Comparison of ENCODE assay signal across 18 cellular contexts in the genomic region with DNA sequence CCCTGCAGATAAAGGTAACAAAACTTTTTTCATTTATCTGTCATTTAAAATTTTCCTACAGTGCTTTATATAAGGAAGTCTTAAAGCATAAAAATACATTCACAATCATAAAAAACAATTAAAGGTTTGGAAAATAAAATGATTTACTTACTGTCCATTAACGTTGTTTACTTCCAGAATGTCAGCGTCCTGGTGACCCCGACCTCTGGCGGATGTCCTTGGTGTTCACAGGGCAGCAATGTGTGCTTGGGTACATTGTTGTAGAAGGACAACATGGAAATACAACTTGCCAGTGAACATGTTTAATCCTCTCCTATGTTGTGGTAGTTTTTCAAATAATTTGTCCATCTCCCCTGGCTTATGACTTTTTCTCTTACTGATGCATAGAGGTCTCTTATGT.
"Had no signal": no experiment of that assay in that cellular context is flagged by ENCODE, and none has a peak within 500 bp of the region (broad histone marks: within the 10 kb centered on the region; RNA-seq: fewer than 3 reads in every experiment).

No MANE protein-coding gene starts in this region.

- DNase-seq: colonic mucosa; effector CD4-positive, alpha-beta T cell; foreskin melanocyte; head of caudate nucleus; naive thymus-derived CD4-positive, alpha-beta T cell; nephron progenitor cell; psoas muscle; retina; spleen; stimulated activated CD4-positive, alpha-beta T cell treated with anti-CD3 and anti-CD28 coated beads, Interleukin-15, amount 100 ng/mL, for 24 hours; stimulated activated CD4-positive, alpha-beta T cell treated with anti-CD3 and anti-CD28 coated beads, Interleukin-1b, Interleukin-23, amount 100 ng/mL, for 48 hours; stimulated activated CD4-positive, alpha-beta T cell treated with anti-CD3 and anti-CD28 coated beads, Interleukin-4, amount 100 ng/mL, for 24 hours; stimulated activated naive CD8-positive, alpha-beta T cell treated with anti-CD3 and anti-CD28 coated beads, Interleukin-15, amount 100 ng/mL, for 72 hours; substantia nigra; transverse colon had no signal

- ATAC-seq: naive thymus-derived CD4-positive, alpha-beta T cell; psoas muscle; stimulated activated memory B cell treated with anti-CD40 and anti-IgM and Interleukin-4, amounts not matched to agents 10 μg/mL and 1 μg/mL and 100 μg/mL, for 72 hours; stimulated activated naive CD8-positive, alpha-beta T cell treated with anti-CD3 and anti-CD28 coated beads, Interleukin-15, amount 100 ng/mL, for 72 hours had no signal

- H3K27me3 ChIP-seq: colonic mucosa, hepatocyte had no signal

- H3K4me3 Mint-ChIP-seq: naive thymus-derived CD4-positive, alpha-beta T cell; nephron progenitor cell; stimulated activated memory B cell treated with anti-CD40 and anti-IgM and Interleukin-4, amounts not matched to agents 10 μg/mL and 1 μg/mL and 100 μg/mL, for 72 hours; stimulated activated naive CD8-positive, alpha-beta T cell treated with anti-CD3 and anti-CD28 coated beads, Interleukin-15, amount 100 ng/mL, for 72 hours had no signal

- H3K27ac Mint-ChIP-seq: naive thymus-derived CD4-positive, alpha-beta T cell; stimulated activated memory B cell treated with anti-CD40 and anti-IgM and Interleukin-4, amounts not matched to agents 10 μg/mL and 1 μg/mL and 100 μg/mL, for 72 hours; stimulated activated naive CD8-positive, alpha-beta T cell treated with anti-CD3 and anti-CD28 coated beads, Interleukin-15, amount 100 ng/mL, for 72 hours had no signal

- H3K79me2 ChIP-seq: hepatocyte had no signal

- H3K4me2 ChIP-seq: hepatocyte had no signal

- H3K27me3 Mint-ChIP-seq: stimulated activated memory B cell treated with anti-CD40 and anti-IgM and Interleukin-4, amounts not matched to agents 10 μg/mL and 1 μg/mL and 100 μg/mL, for 72 hours had no signal

- H3K4me1 Mint-ChIP-seq: stimulated activated memory B cell treated with anti-CD40 and anti-IgM and Interleukin-4, amounts not matched to agents 10 μg/mL and 1 μg/mL and 100 μg/mL, for 72 hours; stimulated activated naive CD8-positive, alpha-beta T cell treated with anti-CD3 and anti-CD28 coated beads, Interleukin-15, amount 100 ng/mL, for 72 hours had no signal

- H3K9me3 ChIP-seq: colonic mucosa, psoas muscle, thoracic aorta, transverse colon had no signal

- H3K36me3 Mint-ChIP-seq: naive thymus-derived CD4-positive, alpha-beta T cell; stimulated activated memory B cell treated with anti-CD40 and anti-IgM and Interleukin-4, amounts not matched to agents 10 μg/mL and 1 μg/mL and 100 μg/mL, for 72 hours had no signal

- H2AFZ ChIP-seq: hepatocyte had no signal

- H3K36me3 ChIP-seq: colonic mucosa, spleen, thoracic aorta, transverse colon had no signal

- H3K27ac ChIP-seq: colonic mucosa, hepatocyte, psoas muscle, thoracic aorta, transverse colon had no signal

- H3K4me3 ChIP-seq: colonic mucosa, hepatocyte, psoas muscle, spleen, thoracic aorta, transverse colon had no signal

- H3K9me3 Mint-ChIP-seq: stimulated activated memory B cell treated with anti-CD40 and anti-IgM and Interleukin-4, amounts not matched to agents 10 μg/mL and 1 μg/mL and 100 μg/mL, for 72 hours had no signal

- H3K4me1 ChIP-seq: colonic mucosa, psoas muscle, spleen, transverse colon had no signal
